Comparison of ENCODE assay signal across 19 cellular contexts in genomic region chr5:179369530-179369884, GRCh38.
"Had no signal": no experiment of that assay in that cellular context is flagged by ENCODE, and none has a peak within 500 bp of the region (broad histone marks: within the 10 kb centered on the region; RNA-seq: fewer than 3 reads in every experiment).

No MANE protein-coding gene starts in this region.

- H3K9me3 Mint-ChIP-seq: mesothelial cell of epicardium had no signal

- H3K4me3 Mint-ChIP-seq: mesothelial cell of epicardium; naive B cell; stimulated activated memory B cell treated with anti-CD40 and anti-IgM and Interleukin-4, amounts not matched to agents 10 μg/mL and 1 μg/mL and 100 μg/mL, for 72 hours had no signal

- H3K27ac Mint-ChIP-seq: mesothelial cell of epicardium; naive B cell; progenitor cell of endocrine pancreas; stimulated activated memory B cell treated with anti-CD40 and anti-IgM and Interleukin-4, amounts not matched to agents 10 μg/mL and 1 μg/mL and 100 μg/mL, for 72 hours had no signal

- ATAC-seq: left lobe of liver; mucosa of descending colon; pancreas; sciatic nerve; stimulated activated memory B cell treated with anti-CD40 and anti-IgM and Interleukin-4, amounts not matched to agents 10 μg/mL and 1 μg/mL and 100 μg/mL, for 72 hours; stimulated activated naive CD8-positive, alpha-beta T cell treated with anti-CD3 and anti-CD28 coated beads, Interleukin-15, Interleukin-2, amounts not matched to agents 100 U/mL and 50 U/mL, for 24 hours had no signal

- H3K4me1 Mint-ChIP-seq: mesothelial cell of epicardium; stimulated activated memory B cell treated with anti-CD40 and anti-IgM and Interleukin-4, amounts not matched to agents 10 μg/mL and 1 μg/mL and 100 μg/mL, for 72 hours had no signal

- DNase-seq: cerebellar nuclear complex; effector CD4-positive, alpha-beta T cell; head of caudate nucleus; mesenchymal stem cell; mucosa of descending colon; naive B cell; stimulated activated CD4-positive, alpha-beta T cell treated with anti-CD3 and anti-CD28 coated beads, Interleukin-2, amount 100 ng/mL, for 24 hours; stimulated activated CD4-positive, alpha-beta T cell treated with anti-CD3 and anti-CD28 coated beads, Interleukin-4, amount 100 ng/mL, for 24 hours; stimulated activated naive CD8-positive, alpha-beta T cell treated with anti-CD3 and anti-CD28 coated beads, Interleukin-15, Interleukin-2, amounts not matched to agents 100 U/mL and 50 U/mL, for 24 hours; substantia nigra; testis; upper lobe of left lung; uterus had no signal

- H3K36me3 Mint-ChIP-seq: mesothelial cell of epicardium; naive B cell; stimulated activated memory B cell treated with anti-CD40 and anti-IgM and Interleukin-4, amounts not matched to agents 10 μg/mL and 1 μg/mL and 100 μg/mL, for 72 hours had no signal
